In genomic region chr15:98085003-98085639, GRCh38 we compare ENCODE assay signal across 8 cellular contexts.
A peak's percentile ranks its signal among the peaks of the same experiment; 100 is the strongest.
DNase-seq lines count a peak whose midpoint lies in the region; ATAC-seq and TF ChIP-seq lines count a peak whose summit lies in the region.

No MANE protein-coding gene starts in this region.

- H3K27ac ChIP-seq in prostate gland: no peak overlapping the region

- no peak for TF ChIP-seq POLR2A in prostate gland (IDR thresholded peaks at IDR 0.05)

- intact Hi-C loops in prostate gland (cut with DNase I): loop anchor here (5.0 to 10.0 kb wide), 2 partner anchors 183 to 200 kb away; no protein-coding TSS in a partner anchor

- no peaks in the 10 kb centered on the region for H3K27me3 ChIP-seq in prostate gland (replicated peaks; ENCODE audit: insufficient read depth)

- WGBS in prostate gland: 2% methylated on average over 2 of the region's 2 CpGs

- CTCF ChIA-PET in GM10248 (lab: Yijun Ruan, JAX): interaction anchor here (1.1 to 1.6 kb wide), 2 partner anchors 12 to 17 kb away, joined by 3 read pairs; no protein-coding TSS in a partner anchor

- DNase-seq in AG09319 (ENCODE audit: extremely low read depth, low read depth): peak; percentile 64
- peak; percentile 33 for DNase-seq in GM10248 (ENCODE audit: extremely low spot score)
- peak; percentile 13 for DNase-seq in NCI-H1694 treated with DMSO at 0.1 percent for 48 hours (lab: John Stamatoyannopoulos, UW)
- peak; percentile 80 for DNase-seq in fibroblast of villous mesenchyme (ENCODE audit: low read depth)
- DNase-seq in prostate gland (ENCODE audit: low spot score): peak; percentile 36
- no peak for DNase-seq in AG20443 (ENCODE audit: low spot score)

- H3K4me3 ChIP-seq in WI38 (ENCODE audit: low read depth, low read length) (no peak overlapping the region), fibroblast of villous mesenchyme (ENCODE audit: low read depth, low read length) (no peak overlapping the region), prostate gland (no peak overlapping the region)

- H3K9me3 ChIP-seq in prostate gland: no peaks in the 10 kb centered on the region

- POLR2A ChIA-PET in GM10248 (lab: Yijun Ruan, JAX): no interaction called here

- ATAC-seq in HG03095 (IDR thresholded peaks at IDR 0.05; ENCODE audit: unreplicated experiment): no peak

- peak; percentile 64 for TF ChIP-seq CTCF in AG09319 (IDR thresholded peaks at IDR 0.05; ENCODE audit: low read depth, low read length)
- TF ChIP-seq CTCF in GM10248 (IDR thresholded peaks at IDR 0.05; ENCODE audit: control extremely low read depth, extremely low read depth, low read depth, missing control alignments): peak; percentile 64
- TF ChIP-seq CTCF in WI38 (IDR thresholded peaks at IDR 0.05; ENCODE audit: low read depth, low read length): peak; percentile 28; the same call in 1 of the 2 replicates
- peak; percentile 62 for TF ChIP-seq CTCF in fibroblast of villous mesenchyme (IDR thresholded peaks at IDR 0.05; ENCODE audit: insufficient read depth, low read depth, low read length)
- TF ChIP-seq CTCF in prostate gland (IDR thresholded peaks at IDR 0.05): peak in 3 of 4 experiments; percentile 46 to 85 (median 74)

- no peaks in the 10 kb centered on the region for H3K36me3 ChIP-seq in prostate gland

- no peaks in the 10 kb centered on the region for H3K4me1 ChIP-seq in prostate gland (replicated peaks)
